8 cellular contexts compared by ENCODE assay signal in genomic region chr12:57069522-57069921, GRCh38. TPM values are rescaled to one million over a fixed set of nuclear protein-coding genes. Genes with fewer than 3 reads are reported as not detected.
DNase-seq lines count a peak whose midpoint lies in the region; TF ChIP-seq lines count a peak whose summit lies in the region.

No MANE protein-coding gene starts in this region.

- H3K4me2 ChIP-seq in skeletal muscle satellite cell (ENCODE audit: low read length) = peak overlapping the region; percentile 35

- H3K27ac Mint-ChIP-seq in immature natural killer cell = peak overlapping the region; percentile 39 to 73 (median 57)

- DNase-seq in NCI-H2171 treated with DMSO at 0.1 percent for 48 hours (lab: John Stamatoyannopoulos, UW) (peak; percentile 68), NCI-H2171 (lab: John Stamatoyannopoulos, UW) (no peak), HEK293T (ENCODE audit: extremely low spot score) (peak; percentile 56), NAMALWA (ENCODE audit: low spot score) (peak; percentile 87), T follicular helper cell (ENCODE audit: low read depth) (peak; percentile 42), brain pericyte (ENCODE audit: low read depth, low spot score) (peak; percentile 44), immature natural killer cell (peak; percentile 63 to 73 (median 71))

- no peaks in the 10 kb centered on the region for H3K27me3 ChIP-seq in skeletal muscle satellite cell (ENCODE audit: control insufficient read depth, insufficient read depth, low read length)

- POLR2A ChIA-PET in HEK293T (lab: Yijun Ruan, JAX) = interaction anchor here (0.8 to 4.7 kb wide), 4 partner anchors 9 to 42 kb away, joined by 3 to 46 read pairs (median 8); partner anchors contain the start of genes NEMP1 and STAT6

- peaks cover 9 to 21% (median 15%) of the 10 kb centered on the region in 3 donors for H3K36me3 Mint-ChIP-seq in immature natural killer cell

- CTCF ChIA-PET in HEK293T (lab: Yijun Ruan, JAX) = interaction anchor here (0.5 to 3.9 kb wide), 10 partner anchors 10 to 107 kb away, joined by 3 to 48 read pairs (median 4); partner anchors contain the start of genes NEMP1 and STAT6

- H3K4me1 ChIP-seq in skeletal muscle satellite cell (ENCODE audit: control insufficient read depth, insufficient read depth, low read length) = peaks cover 4% of the 10 kb centered on the region

- no peaks in the 10 kb centered on the region for H3K9me3 Mint-ChIP-seq in immature natural killer cell

- no peaks in the 10 kb centered on the region for H3K9me3 ChIP-seq in skeletal muscle satellite cell (replicated peaks; ENCODE audit: low read length)

- peaks cover 0 to 2% (median 0%) of the 10 kb centered on the region in 3 donors for H3K27me3 Mint-ChIP-seq in immature natural killer cell (ENCODE audit: low read depth in 3 of 3)

- H3K9ac ChIP-seq in skeletal muscle satellite cell (ENCODE audit: low read depth, low read length) = peak overlapping the region; percentile 64

- H3K4me1 Mint-ChIP-seq in immature natural killer cell = peaks cover 10 to 12% of the 10 kb centered on the region in 2 donors

- H3K4me3 Mint-ChIP-seq in immature natural killer cell = no peak overlapping the region

- no peak overlapping the region for H3K4me3 ChIP-seq in skeletal muscle satellite cell (ENCODE audit: low read length)

- peaks cover 31% of the 10 kb centered on the region for H3K36me3 ChIP-seq in skeletal muscle satellite cell (ENCODE audit: insufficient read depth, low read length)

TF ChIP-seq in HEK293T, 16 proteins besides CTCF, POLR2A, EP300 and RAD21:
- TF ChIP-seq PKNOX1 (IDR thresholded peaks at IDR 0.05) (peak; percentile 50; the same call in 1 of the 2 replicates), SP1 (IDR thresholded peaks at IDR 0.05) (no peak)

RNA-seq across cellular contexts. Expression of gene NEMP1, which starts 9.1 kb away (rescaled TPM):
- polyA plus RNA-seq in immature natural killer cell = 1 to 10 TPM; 1.6 to 4.1 (median 2.6) TPM
- total RNA-seq in skeletal muscle satellite cell (2012; rRNA removed) = 9.4 and 9.8 TPM in 2 replicates

RNA-seq across cellular contexts. Expression of gene NAB2, which starts 19.4 kb away (rescaled TPM):
- 1 to 10 TPM; 1.0 to 2.7 (median 1.3) TPM for polyA plus RNA-seq in immature natural killer cell
- total RNA-seq in skeletal muscle satellite cell (2012; rRNA removed) = 41.9 and 50.2 TPM in 2 replicates

RNA-seq across cellular contexts. Expression of gene MYO1A, which starts 19.6 kb away (rescaled TPM):
- polyA plus RNA-seq in immature natural killer cell = not detected
- under 0.01 TPM in 1 of 2 replicates, not detected in the other for total RNA-seq in skeletal muscle satellite cell (2012; rRNA removed)

RNA-seq across cellular contexts. Expression of gene STAT6, which starts 41.6 kb away (rescaled TPM):
- polyA plus RNA-seq in immature natural killer cell = 10 to 100 TPM; 71.1 to 94.0 (median 89.1) TPM
- total RNA-seq in skeletal muscle satellite cell (2012; rRNA removed) = 91.5 and 92.8 TPM in 2 replicates

RNA-seq across cellular contexts. Expression of gene TAC3, which starts 53.2 kb away (rescaled TPM):
- not detected for polyA plus RNA-seq in immature natural killer cell
- total RNA-seq in skeletal muscle satellite cell (2012; rRNA removed) = not detected in 2 replicates
